Comparison of ENCODE assay signal across 2 cellular contexts in the genomic region with DNA sequence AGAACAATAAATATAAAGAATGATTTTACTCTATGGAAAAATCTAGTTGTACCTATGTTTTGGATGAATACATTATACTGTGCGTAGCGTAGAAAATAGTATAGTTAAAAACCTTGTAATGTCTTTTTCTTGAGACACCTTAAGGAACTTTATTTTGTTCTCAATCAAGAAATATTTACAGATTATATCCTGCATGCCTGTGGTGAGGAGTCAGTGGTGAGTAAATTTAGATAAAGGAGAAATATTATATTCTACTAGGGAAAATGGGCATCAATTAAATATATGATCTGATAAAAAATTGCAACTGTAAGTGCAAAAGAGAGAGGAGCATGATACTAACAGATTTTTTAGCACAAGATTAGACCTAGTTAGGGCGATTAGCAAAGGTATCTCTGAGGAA.
TF ChIP-seq lines count a peak whose summit lies in the region.

No MANE protein-coding gene starts in this region.

TF ChIP-seq in GM23338, 12 proteins besides CTCF, POLR2A, EP300 and RAD21 (continued from another document):
- no peak for TF ChIP-seq CREB1 (CRISPR knock-in tag; IDR thresholded peaks at IDR 0.05; ENCODE audit: low read depth)
- TF ChIP-seq NANOG (IDR thresholded peaks at IDR 0.05; ENCODE audit: borderline replicate concordance): no peak
- no peak for TF ChIP-seq ZNF331 (CRISPR knock-in tag; IDR thresholded peaks at IDR 0.05; ENCODE audit: low read depth)
- TF ChIP-seq, protein P1, sequence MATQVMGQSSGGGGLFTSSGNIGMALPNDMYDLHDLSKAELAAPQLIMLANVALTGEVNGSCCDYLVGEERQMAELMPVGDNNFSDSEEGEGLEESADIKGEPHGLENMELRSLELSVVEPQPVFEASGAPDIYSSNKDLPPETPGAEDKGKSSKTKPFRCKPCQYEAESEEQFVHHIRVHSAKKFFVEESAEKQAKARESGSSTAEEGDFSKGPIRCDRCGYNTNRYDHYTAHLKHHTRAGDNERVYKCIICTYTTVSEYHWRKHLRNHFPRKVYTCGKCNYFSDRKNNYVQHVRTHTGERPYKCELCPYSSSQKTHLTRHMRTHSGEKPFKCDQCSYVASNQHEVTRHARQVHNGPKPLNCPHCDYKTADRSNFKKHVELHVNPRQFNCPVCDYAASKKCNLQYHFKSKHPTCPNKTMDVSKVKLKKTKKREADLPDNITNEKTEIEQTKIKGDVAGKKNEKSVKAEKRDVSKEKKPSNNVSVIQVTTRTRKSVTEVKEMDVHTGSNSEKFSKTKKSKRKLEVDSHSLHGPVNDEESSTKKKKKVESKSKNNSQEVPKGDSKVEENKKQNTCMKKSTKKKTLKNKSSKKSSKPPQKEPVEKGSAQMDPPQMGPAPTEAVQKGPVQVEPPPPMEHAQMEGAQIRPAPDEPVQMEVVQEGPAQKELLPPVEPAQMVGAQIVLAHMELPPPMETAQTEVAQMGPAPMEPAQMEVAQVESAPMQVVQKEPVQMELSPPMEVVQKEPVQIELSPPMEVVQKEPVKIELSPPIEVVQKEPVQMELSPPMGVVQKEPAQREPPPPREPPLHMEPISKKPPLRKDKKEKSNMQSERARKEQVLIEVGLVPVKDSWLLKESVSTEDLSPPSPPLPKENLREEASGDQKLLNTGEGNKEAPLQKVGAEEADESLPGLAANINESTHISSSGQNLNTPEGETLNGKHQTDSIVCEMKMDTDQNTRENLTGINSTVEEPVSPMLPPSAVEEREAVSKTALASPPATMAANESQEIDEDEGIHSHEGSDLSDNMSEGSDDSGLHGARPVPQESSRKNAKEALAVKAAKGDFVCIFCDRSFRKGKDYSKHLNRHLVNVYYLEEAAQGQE (IDR thresholded peaks at IDR 0.05; ENCODE audit: unreplicated experiment): no peak
- TF ChIP-seq EZH2 (IDR thresholded peaks at IDR 0.05; ENCODE audit: low read depth, unreplicated experiment): no peak
- TF ChIP-seq, protein P2, sequence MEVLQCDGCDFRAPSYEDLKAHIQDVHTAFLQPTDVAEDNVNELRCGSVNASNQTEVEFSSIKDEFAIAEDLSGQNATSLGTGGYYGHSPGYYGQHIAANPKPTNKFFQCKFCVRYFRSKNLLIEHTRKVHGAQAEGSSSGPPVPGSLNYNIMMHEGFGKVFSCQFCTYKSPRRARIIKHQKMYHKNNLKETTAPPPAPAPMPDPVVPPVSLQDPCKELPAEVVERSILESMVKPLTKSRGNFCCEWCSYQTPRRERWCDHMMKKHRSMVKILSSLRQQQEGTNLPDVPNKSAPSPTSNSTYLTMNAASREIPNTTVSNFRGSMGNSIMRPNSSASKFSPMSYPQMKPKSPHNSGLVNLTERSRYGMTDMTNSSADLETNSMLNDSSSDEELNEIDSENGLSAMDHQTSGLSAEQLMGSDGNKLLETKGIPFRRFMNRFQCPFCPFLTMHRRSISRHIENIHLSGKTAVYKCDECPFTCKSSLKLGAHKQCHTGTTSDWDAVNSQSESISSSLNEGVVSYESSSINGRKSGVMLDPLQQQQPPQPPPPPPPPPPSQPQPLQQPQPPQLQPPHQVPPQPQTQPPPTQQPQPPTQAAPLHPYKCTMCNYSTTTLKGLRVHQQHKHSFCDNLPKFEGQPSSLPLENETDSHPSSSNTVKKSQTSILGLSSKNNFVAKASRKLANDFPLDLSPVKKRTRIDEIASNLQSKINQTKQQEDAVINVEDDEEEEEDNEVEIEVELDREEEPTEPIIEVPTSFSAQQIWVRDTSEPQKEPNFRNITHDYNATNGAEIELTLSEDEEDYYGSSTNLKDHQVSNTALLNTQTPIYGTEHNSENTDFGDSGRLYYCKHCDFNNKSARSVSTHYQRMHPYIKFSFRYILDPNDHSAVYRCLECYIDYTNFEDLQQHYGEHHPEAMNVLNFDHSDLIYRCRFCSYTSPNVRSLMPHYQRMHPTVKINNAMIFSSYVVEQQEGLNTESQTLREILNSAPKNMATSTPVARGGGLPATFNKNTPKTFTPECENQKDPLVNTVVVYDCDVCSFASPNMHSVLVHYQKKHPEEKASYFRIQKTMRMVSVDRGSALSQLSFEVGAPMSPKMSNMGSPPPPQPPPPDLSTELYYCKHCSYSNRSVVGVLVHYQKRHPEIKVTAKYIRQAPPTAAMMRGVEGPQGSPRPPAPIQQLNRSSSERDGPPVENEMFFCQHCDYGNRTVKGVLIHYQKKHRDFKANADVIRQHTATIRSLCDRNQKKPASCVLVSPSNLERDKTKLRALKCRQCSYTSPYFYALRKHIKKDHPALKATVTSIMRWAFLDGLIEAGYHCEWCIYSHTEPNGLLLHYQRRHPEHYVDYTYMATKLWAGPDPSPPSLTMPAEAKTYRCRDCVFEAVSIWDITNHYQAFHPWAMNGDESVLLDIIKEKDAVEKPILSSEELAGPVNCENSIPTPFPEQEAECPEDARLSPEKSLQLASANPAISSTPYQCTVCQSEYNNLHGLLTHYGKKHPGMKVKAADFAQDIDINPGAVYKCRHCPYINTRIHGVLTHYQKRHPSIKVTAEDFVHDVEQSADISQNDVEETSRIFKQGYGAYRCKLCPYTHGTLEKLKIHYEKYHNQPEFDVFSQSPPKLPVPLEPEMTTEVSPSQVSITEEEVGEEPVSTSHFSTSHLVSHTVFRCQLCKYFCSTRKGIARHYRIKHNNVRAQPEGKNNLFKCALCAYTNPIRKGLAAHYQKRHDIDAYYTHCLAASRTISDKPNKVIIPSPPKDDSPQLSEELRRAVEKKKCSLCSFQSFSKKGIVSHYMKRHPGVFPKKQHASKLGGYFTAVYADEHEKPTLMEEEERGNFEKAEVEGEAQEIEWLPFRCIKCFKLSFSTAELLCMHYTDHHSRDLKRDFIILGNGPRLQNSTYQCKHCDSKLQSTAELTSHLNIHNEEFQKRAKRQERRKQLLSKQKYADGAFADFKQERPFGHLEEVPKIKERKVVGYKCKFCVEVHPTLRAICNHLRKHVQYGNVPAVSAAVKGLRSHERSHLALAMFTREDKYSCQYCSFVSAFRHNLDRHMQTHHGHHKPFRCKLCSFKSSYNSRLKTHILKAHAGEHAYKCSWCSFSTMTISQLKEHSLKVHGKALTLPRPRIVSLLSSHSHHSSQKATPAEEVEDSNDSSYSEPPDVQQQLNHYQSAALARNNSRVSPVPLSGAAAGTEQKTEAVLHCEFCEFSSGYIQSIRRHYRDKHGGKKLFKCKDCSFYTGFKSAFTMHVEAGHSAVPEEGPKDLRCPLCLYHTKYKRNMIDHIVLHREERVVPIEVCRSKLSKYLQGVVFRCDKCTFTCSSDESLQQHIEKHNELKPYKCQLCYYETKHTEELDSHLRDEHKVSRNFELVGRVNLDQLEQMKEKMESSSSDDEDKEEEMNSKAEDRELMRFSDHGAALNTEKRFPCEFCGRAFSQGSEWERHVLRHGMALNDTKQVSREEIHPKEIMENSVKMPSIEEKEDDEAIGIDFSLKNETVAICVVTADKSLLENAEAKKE (CRISPR knock-in tag; IDR thresholded peaks at IDR 0.05): no peak
TF ChIP-seq in GM23338: peak in this region for 0.

TF ChIP-seq in SK-N-SH treated with all-trans-retinoic acid at 6 μM for 48 hours, 23 proteins besides CTCF, POLR2A, EP300 and RAD21 (continued from another document):
- TF ChIP-seq, protein P3, sequence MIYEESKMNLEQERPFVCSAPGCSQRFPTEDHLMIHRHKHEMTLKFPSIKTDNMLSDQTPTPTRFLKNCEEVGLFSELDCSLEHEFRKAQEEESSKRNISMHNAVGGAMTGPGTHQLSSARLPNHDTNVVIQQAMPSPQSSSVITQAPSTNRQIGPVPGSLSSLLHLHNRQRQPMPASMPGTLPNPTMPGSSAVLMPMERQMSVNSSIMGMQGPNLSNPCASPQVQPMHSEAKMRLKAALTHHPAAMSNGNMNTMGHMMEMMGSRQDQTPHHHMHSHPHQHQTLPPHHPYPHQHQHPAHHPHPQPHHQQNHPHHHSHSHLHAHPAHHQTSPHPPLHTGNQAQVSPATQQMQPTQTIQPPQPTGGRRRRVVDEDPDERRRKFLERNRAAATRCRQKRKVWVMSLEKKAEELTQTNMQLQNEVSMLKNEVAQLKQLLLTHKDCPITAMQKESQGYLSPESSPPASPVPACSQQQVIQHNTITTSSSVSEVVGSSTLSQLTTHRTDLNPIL (CRISPR knock-in tag; IDR thresholded peaks at IDR 0.05; ENCODE audit: low read depth): no peak
- no peak for TF ChIP-seq RARB (CRISPR knock-in tag; IDR thresholded peaks at IDR 0.05)
- no peak for TF ChIP-seq ZNF565 (CRISPR knock-in tag; conservative IDR thresholded peaks at IDR 0.05; ENCODE audit: low read depth)
- TF ChIP-seq ISL1 (CRISPR knock-in tag; IDR thresholded peaks at IDR 0.05): no peak
- no peak for TF ChIP-seq TOX (CRISPR knock-in tag; IDR thresholded peaks at IDR 0.05; ENCODE audit: borderline replicate concordance)
- no peak for TF ChIP-seq TCF4 (CRISPR knock-in tag; IDR thresholded peaks at IDR 0.05; ENCODE audit: borderline replicate concordance)
- TF ChIP-seq, protein P4, sequence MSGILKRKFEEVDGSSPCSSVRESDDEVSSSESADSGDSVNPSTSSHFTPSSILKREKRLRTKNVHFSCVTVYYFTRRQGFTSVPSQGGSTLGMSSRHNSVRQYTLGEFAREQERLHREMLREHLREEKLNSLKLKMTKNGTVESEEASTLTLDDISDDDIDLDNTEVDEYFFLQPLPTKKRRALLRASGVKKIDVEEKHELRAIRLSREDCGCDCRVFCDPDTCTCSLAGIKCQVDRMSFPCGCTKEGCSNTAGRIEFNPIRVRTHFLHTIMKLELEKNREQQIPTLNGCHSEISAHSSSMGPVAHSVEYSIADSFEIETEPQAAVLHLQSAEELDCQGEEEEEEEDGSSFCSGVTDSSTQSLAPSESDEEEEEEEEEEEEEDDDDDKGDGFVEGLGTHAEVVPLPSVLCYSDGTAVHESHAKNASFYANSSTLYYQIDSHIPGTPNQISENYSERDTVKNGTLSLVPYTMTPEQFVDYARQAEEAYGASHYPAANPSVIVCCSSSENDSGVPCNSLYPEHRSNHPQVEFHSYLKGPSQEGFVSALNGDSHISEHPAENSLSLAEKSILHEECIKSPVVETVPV (CRISPR knock-in tag; IDR thresholded peaks at IDR 0.05): no peak
- TF ChIP-seq ESRRG (CRISPR knock-in tag; IDR thresholded peaks at IDR 0.05): no peak
- TF ChIP-seq ARNTL (CRISPR knock-in tag; IDR thresholded peaks at IDR 0.05; ENCODE audit: borderline replicate concordance, low read depth): no peak
- TF ChIP-seq ZNF8 (CRISPR knock-in tag; IDR thresholded peaks at IDR 0.05): no peak
- no peak for TF ChIP-seq BACH2 (CRISPR knock-in tag; IDR thresholded peaks at IDR 0.05; ENCODE audit: borderline replicate concordance)
- no peak for TF ChIP-seq OSR1 (CRISPR knock-in tag; IDR thresholded peaks at IDR 0.05)
